In genomic region chr11:119134389-119134978, GRCh38 we compare ENCODE assay signal across 8 cellular contexts. TPM values are rescaled to one million over a fixed set of nuclear protein-coding genes. Genes with fewer than 3 reads are reported as not detected.
DNase-seq lines count a peak whose midpoint lies in the region; ATAC-seq and TF ChIP-seq lines count a peak whose summit lies in the region.

No MANE protein-coding gene starts in this region.

- no peaks in the 10 kb centered on the region for H3K27me3 ChIP-seq in brain microvascular endothelial cell (replicated peaks)

- H3K4me3 Mint-ChIP-seq in CD14-positive monocyte (no peak overlapping the region), memory B cell (no peak overlapping the region)

- H3K4me1 Mint-ChIP-seq in CD14-positive monocyte: peaks cover 15% of the 10 kb centered on the region
- peaks cover 2% of the 10 kb centered on the region for H3K4me1 Mint-ChIP-seq in memory B cell

- ATAC-seq in memory B cell (ENCODE audit: low read depth) (peak; percentile 35), HG03097 (IDR thresholded peaks at IDR 0.05; ENCODE audit: low FRiP score, unreplicated experiment) (no peak)

- H3K27ac Mint-ChIP-seq in CD14-positive monocyte (peak overlapping the region in 2 of 7 donors; percentile 2 to 25), memory B cell (no peak overlapping the region)

- H3K36me3 Mint-ChIP-seq in CD14-positive monocyte (peaks cover 46 to 54% of the 10 kb centered on the region in 2 donors), memory B cell (peaks cover 29% of the 10 kb centered on the region)

- peaks cover 31% of the 10 kb centered on the region for H3K36me3 ChIP-seq in brain microvascular endothelial cell (replicated peaks)

- no peak overlapping the region for H3K27ac ChIP-seq in brain microvascular endothelial cell

- in situ Hi-C loops in brain microvascular endothelial cell (cut with HindIII; ENCODE audit: low pct_ligation_motif_present, low sequenced_read_pairs): no loop called here

- intact Hi-C loops in CD14-positive monocyte (cut with micrococcal nuclease): no loop called here

- H3K9me3 Mint-ChIP-seq in CD14-positive monocyte (no peaks in the 10 kb centered on the region), memory B cell (no peaks in the 10 kb centered on the region)

- peaks cover 4 to 6% (median 4%) of the 10 kb centered on the region in 3 donors for H3K27me3 Mint-ChIP-seq in CD14-positive monocyte (ENCODE audit: low read depth in 3 of 3)
- H3K27me3 Mint-ChIP-seq in memory B cell: peaks cover 3% of the 10 kb centered on the region

- peak; percentile 67 for DNase-seq in CD14-positive monocyte (ENCODE audit: low spot score)
- peak; percentile 34 to 37 for DNase-seq in Kasumi-1 (lab: John Stamatoyannopoulos, UW)
- no peak for DNase-seq in brain microvascular endothelial cell
- no peak for DNase-seq in memory B cell (ENCODE audit: low spot score in 2 of 2)
- no peak for DNase-seq in DMS114 treated with DMSO at 0.1 percent for 48 hours (lab: John Stamatoyannopoulos, UW; ENCODE audit: unreplicated experiment)
- no peak for DNase-seq in NCI-H446 treated with DMSO at 0.1 percent for 48 hours (lab: John Stamatoyannopoulos, UW)
- no peak for DNase-seq in NCI-H2196 treated with DMSO at 0.1 percent for 48 hours (lab: John Stamatoyannopoulos, UW; ENCODE audit: unreplicated experiment)

- TF ChIP-seq CTCF in CD14-positive monocyte (IDR thresholded peaks at IDR 0.05) (peak; percentile 91), brain microvascular endothelial cell (IDR thresholded peaks at IDR 0.05; ENCODE audit: low read depth, low read length, missing control alignments) (peak; percentile 81)

- H3K4me3 ChIP-seq in brain microvascular endothelial cell (ENCODE audit: low read depth, low read length): no peak overlapping the region

RNA-seq across cellular contexts. Expression of gene HINFP, which starts 13.1 kb away (rescaled TPM):
- 1 to 10 TPM; 8.0 to 8.6 TPM for polyA plus RNA-seq in CD14-positive monocyte

RNA-seq across cellular contexts. Expression of gene ABCG4, which starts 14.4 kb away (rescaled TPM):
- polyA plus RNA-seq in CD14-positive monocyte: not detected

RNA-seq across cellular contexts. Expression of gene C2CD2L, which starts 27.3 kb away (rescaled TPM):
- 1 to 10 TPM; 3.8 to 6.4 TPM for polyA plus RNA-seq in CD14-positive monocyte

RNA-seq across cellular contexts. Expression of gene DPAGT1, which starts 32.8 kb away (rescaled TPM):
- polyA plus RNA-seq in CD14-positive monocyte: 10 to 100 TPM; 37.0 to 39.7 TPM

RNA-seq across cellular contexts. Expression of gene NLRX1, which starts 34.0 kb away (rescaled TPM):
- 10 to 100 TPM; 14.2 to 15.5 TPM for polyA plus RNA-seq in CD14-positive monocyte

Comparison
In these comparisons a context has a peak if more than half of its experiments do, and no peak if none do; other contexts are left out.
1. DNase-seq: peak in CD14-positive monocyte (single experiment) and Kasumi-1 (2 of 2); none in brain microvascular endothelial cell (single experiment), memory B cell (0 of 2), DMS114 treated with DMSO at 0.1 percent for 48 hours (single experiment), NCI-H446 treated with DMSO at 0.1 percent for 48 hours (single experiment) and NCI-H2196 treated with DMSO at 0.1 percent for 48 hours (single experiment).